ENCODE assay signal across 27 cellular contexts in genomic region chr4:185280608-185281007, GRCh38.
A peak's percentile ranks its signal among the peaks of the same experiment; 100 is the strongest.
DNase-seq lines count a peak whose midpoint lies in the region; ATAC-seq, FAIRE-seq and TF ChIP-seq lines count a peak whose summit lies in the region.
"Had no signal": no experiment of that assay in that cellular context is flagged by ENCODE, and none has a peak within 500 bp of the region (broad histone marks: within the 10 kb centered on the region; RNA-seq: fewer than 3 reads in every experiment).

No MANE protein-coding gene starts in this region.

- H3K27me3 Mint-ChIP-seq in CD8-positive, alpha-beta T cell (ENCODE audit: low read depth) = no peaks in the 10 kb centered on the region
- H3K27me3 Mint-ChIP-seq: activated CD4-positive, alpha-beta T cell treated with anti-CD3 and anti-CD28 coated beads, Interleukin-2, amount 10 ng/mL, durations not matched to agents 24 days and 14 days; activated naive CD8-positive, alpha-beta T cell treated with anti-CD3 and anti-CD28 coated beads, Interleukin-2, amount 10 ng/mL, durations not matched to agents 7 days and 5 days; B cell had no signal

- no peaks in the 10 kb centered on the region for H3K36me3 ChIP-seq in CD8-positive, alpha-beta T cell (ENCODE audit: insufficient read depth, low read length)

- no peaks in the 10 kb centered on the region for H3K9me3 Mint-ChIP-seq in CD8-positive, alpha-beta T cell
- H3K9me3 Mint-ChIP-seq: activated CD4-positive, alpha-beta T cell treated with anti-CD3 and anti-CD28 coated beads, Interleukin-2, amount 10 ng/mL, durations not matched to agents 24 days and 14 days; activated naive CD8-positive, alpha-beta T cell treated with anti-CD3 and anti-CD28 coated beads, Interleukin-2, amount 10 ng/mL, durations not matched to agents 7 days and 5 days; activated T-helper 2 cell treated with anti-CD3 and anti-CD28 coated beads, Interferon-gamma antibody, Interleukin-2, Interleukin-4, amounts not matched to agents 10 μg/mL and 5 μg/mL and 100 μg/mL, durations not matched to agents 14 hours and 24 hours and 36 hours; H9; immature natural killer cell; neural crest cell had no signal

- DNase-seq in NCI-H1417 (lab: John Stamatoyannopoulos, UW) = peak in 2 of 3 experiments; percentile 48 to 85
- DNase-seq in NCI-H1417 treated with DMSO at 0.1 percent for 48 hours (lab: John Stamatoyannopoulos, UW) = no peak
- no peak for DNase-seq in GM12892 (ENCODE audit: insufficient read length)
- peak; percentile 70 for DNase-seq in NCI-H748 (lab: John Stamatoyannopoulos, UW; ENCODE audit: unreplicated experiment)
- peak; percentile 56 for DNase-seq in left kidney (ENCODE audit: low read depth, low spot score)
- DNase-seq in CD8-positive, alpha-beta T cell = no peak
- DNase-seq in NCI-H1436 treated with DMSO at 0.1 percent for 48 hours (lab: John Stamatoyannopoulos, UW) = no peak
- DNase-seq: activated CD4-positive, alpha-beta T cell treated with anti-CD3 and anti-CD28 coated beads, Interleukin-2, amount 10 ng/mL, durations not matched to agents 24 days and 14 days; activated naive CD8-positive, alpha-beta T cell treated with anti-CD3 and anti-CD28 coated beads, Interleukin-2, amount 10 ng/mL, durations not matched to agents 7 days and 5 days; effector CD4-positive, alpha-beta T cell; erythroblast; foreskin fibroblast; H9; immature natural killer cell; Karpas-422; left ventricle myocardium superior; NCI-H1092; NCI-H2171; NK-92 treated with Interleukin-12 subunit alpha and Interleukin-12 subunit beta, amount 100 ng/mL, for 24 hours; posterior cingulate gyrus; SIG-M5 had no signal

- no peaks in the 10 kb centered on the region for H3K9me3 ChIP-seq in CD8-positive, alpha-beta T cell (ENCODE audit: low read length)

- FAIRE-seq in GM12892 (lab: Jason Lieb, UNC) = peak; percentile 48

- H3K4me3 Mint-ChIP-seq in CD8-positive, alpha-beta T cell = no peak overlapping the region
- H3K4me3 Mint-ChIP-seq: activated CD4-positive, alpha-beta T cell treated with anti-CD3 and anti-CD28 coated beads, Interleukin-2, amount 10 ng/mL, durations not matched to agents 24 days and 14 days; activated naive CD8-positive, alpha-beta T cell treated with anti-CD3 and anti-CD28 coated beads, Interleukin-2, amount 10 ng/mL, durations not matched to agents 7 days and 5 days; B cell; H9; immature natural killer cell; neural crest cell had no signal

- H3K27ac Mint-ChIP-seq in CD8-positive, alpha-beta T cell = no peak overlapping the region
- H3K27ac Mint-ChIP-seq: activated CD4-positive, alpha-beta T cell treated with anti-CD3 and anti-CD28 coated beads, Interleukin-2, amount 10 ng/mL, durations not matched to agents 24 days and 14 days; activated naive CD8-positive, alpha-beta T cell treated with anti-CD3 and anti-CD28 coated beads, Interleukin-2, amount 10 ng/mL, durations not matched to agents 7 days and 5 days; activated T-helper 2 cell treated with anti-CD3 and anti-CD28 coated beads, Interferon-gamma antibody, Interleukin-2, Interleukin-4, amounts not matched to agents 10 μg/mL and 5 μg/mL and 100 μg/mL, durations not matched to agents 14 hours and 24 hours and 36 hours; B cell had no signal

- H3K27ac ChIP-seq in CD8-positive, alpha-beta T cell (ENCODE audit: low read depth, low read length) = no peak overlapping the region

- no peaks in the 10 kb centered on the region for H3K27me3 ChIP-seq in CD8-positive, alpha-beta T cell (ENCODE audit: insufficient read depth, low read length)

- no peak for ATAC-seq in CD8-positive, alpha-beta T cell
- no peak for ATAC-seq in HG03095 (IDR thresholded peaks at IDR 0.05; ENCODE audit: unreplicated experiment)
- ATAC-seq: left ventricle myocardium superior, Panc1, sciatic nerve had no signal

- peaks cover 19% of the 10 kb centered on the region for H3K36me3 Mint-ChIP-seq in CD8-positive, alpha-beta T cell

- POLR2A ChIA-PET in CD8-positive, alpha-beta T cell (lab: Charles Lee) = no interaction called here

- no peak for TF ChIP-seq CTCF in CD8-positive, alpha-beta T cell (IDR thresholded peaks at IDR 0.05)

- peaks cover 5% of the 10 kb centered on the region for H3K4me1 Mint-ChIP-seq in CD8-positive, alpha-beta T cell (ENCODE audit: low read depth)
- H3K4me1 Mint-ChIP-seq: activated naive CD8-positive, alpha-beta T cell treated with anti-CD3 and anti-CD28 coated beads, Interleukin-2, amount 10 ng/mL, durations not matched to agents 7 days and 5 days had no signal

- H3K4me3 ChIP-seq in CD8-positive, alpha-beta T cell (ENCODE audit: low read depth, low read length) = no peak overlapping the region

- H3K4me1 ChIP-seq in CD8-positive, alpha-beta T cell (ENCODE audit: insufficient read depth, low read length) = no peaks in the 10 kb centered on the region

- intact Hi-C loops in CD8-positive, alpha-beta T cell (cut with DNase I, micrococcal nuclease) = no loop called here

- CTCF ChIA-PET in CD8-positive, alpha-beta T cell (lab: Charles Lee) = no interaction called here

- TF ChIP-seq POLR2A in GM12892 (IDR thresholded peaks at IDR 0.05; ENCODE audit: low read depth, low read length) = no peak

Comparison
In these comparisons a context has a peak if more than half of its experiments do, and no peak if none do; other contexts are left out.
1. DNase-seq: peak in NCI-H1417 (2 of 3), NCI-H748 (single experiment) and left kidney (single experiment); none in NCI-H1417 treated with DMSO at 0.1 percent for 48 hours (single experiment), GM12892 (single experiment), CD8-positive, alpha-beta T cell (0 of 7) and NCI-H1436 treated with DMSO at 0.1 percent for 48 hours (single experiment).